22 cellular contexts compared by ENCODE assay signal in genomic region chr11:108405706-108406105, GRCh38.
DNase-seq lines count a peak whose midpoint lies in the region; ATAC-seq and TF ChIP-seq lines count a peak whose summit lies in the region.
"Had no signal": no experiment of that assay in that cellular context is flagged by ENCODE, and none has a peak within 500 bp of the region (broad histone marks: within the 10 kb centered on the region; RNA-seq: fewer than 3 reads in every experiment).

No MANE protein-coding gene starts in this region.

- TF ChIP-seq POLR2A in lower leg skin (IDR thresholded peaks at IDR 0.05) = no peak

- H3K4me3 ChIP-seq in kidney epithelial cell (ENCODE audit: low read depth, low read length) (no peak overlapping the region), lower leg skin (ENCODE audit: low read depth, poor library complexity, severe bottlenecking) (no peak overlapping the region)
- H3K4me3 ChIP-seq: MG63 had no signal

- DNase-seq in AG20443 (ENCODE audit: low spot score) = peak; percentile 19
- peak; percentile 3 for DNase-seq in HCEC 1CT
- peak; percentile 4 for DNase-seq in astrocyte of the hippocampus (ENCODE audit: low read depth, low spot score)
- DNase-seq in kidney epithelial cell (ENCODE audit: low read depth) = peak; percentile 65
- no peak for DNase-seq in iPS-NIHi11 (ENCODE audit: low spot score)
- DNase-seq in lower leg skin (ENCODE audit: low spot score in 2 of 2) = no peak
- DNase-seq: Caco-2; CD4-positive, CD25-positive, alpha-beta regulatory T cell; DMS79 treated with DMSO at 0.1 percent for 48 hours; GF-D8; H9; KG1; MG63; NCI-H1092 treated with DMSO at 0.1 percent for 48 hours; NCI-H1694 treated with DMSO at 0.1 percent for 48 hours; NCI-H345; NCI-H69; NK-92 treated with Interleukin-12 subunit alpha and Interleukin-12 subunit beta, amount 100 ng/mL, for 24 hours; RPMI8226; SIG-M5 had no signal

- intact Hi-C loops in lower leg skin (cut with DNase I; ENCODE audit: low total_unique reads) = no loop called here

- no peaks in the 10 kb centered on the region for H3K27me3 ChIP-seq in kidney epithelial cell (ENCODE audit: control insufficient read depth, insufficient read depth, low read length)
- H3K27me3 ChIP-seq: MG63 had no signal

- WGBS in lower leg skin, 2 donors = 91 to 100% methylated on average over 1 of the region's 1 CpG

- H3K36me3 ChIP-seq in kidney epithelial cell (ENCODE audit: control insufficient read depth, insufficient read depth, low read length) = no peaks in the 10 kb centered on the region
- H3K36me3 ChIP-seq: MG63 had no signal

- no peak for ATAC-seq in HG03439 (IDR thresholded peaks at IDR 0.05; ENCODE audit: unreplicated experiment)
- no peak for ATAC-seq in GM21423 (IDR thresholded peaks at IDR 0.05; ENCODE audit: unreplicated experiment)

- TF ChIP-seq CTCF in kidney epithelial cell (IDR thresholded peaks at IDR 0.05; ENCODE audit: insufficient read depth, low read length, poor library complexity, severe bottlenecking) (no peak), lower leg skin (IDR thresholded peaks at IDR 0.05) (no peak)

Comparison
In these comparisons a context has a peak if more than half of its experiments do, and no peak if none do; other contexts are left out.
1. DNase-seq: peak in AG20443 (single experiment), HCEC 1CT (single experiment), astrocyte of the hippocampus (single experiment) and kidney epithelial cell (single experiment); none in iPS-NIHi11 (single experiment) and lower leg skin (0 of 2).